Comparison of ENCODE assay signal across 37 cellular contexts in the genomic region with DNA sequence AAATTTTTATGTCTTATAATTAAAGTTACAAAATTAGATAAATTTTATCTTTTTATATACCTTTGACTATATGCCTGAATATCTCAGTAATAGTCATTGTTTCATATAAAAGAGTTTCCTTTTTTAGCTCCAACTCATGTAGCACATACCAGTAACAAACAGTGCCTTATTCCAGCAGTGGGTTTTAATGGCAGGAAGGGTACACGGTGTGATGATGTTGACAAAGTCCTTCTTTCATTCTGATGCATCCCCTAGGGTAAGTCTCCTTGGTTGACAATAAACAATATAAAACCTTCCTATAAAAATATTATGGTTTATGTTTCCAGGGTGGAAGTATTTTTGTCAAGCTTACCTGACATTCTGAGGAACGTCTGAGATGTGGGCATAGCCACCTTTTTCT.
"Had no signal": no experiment of that assay in that cellular context is flagged by ENCODE, and none has a peak within 500 bp of the region (broad histone marks: within the 10 kb centered on the region; RNA-seq: fewer than 3 reads in every experiment).

No MANE protein-coding gene starts in this region.

- DNase-seq: activated effector memory CD4-positive, alpha-beta T cell treated with anti-CD3 and anti-CD28 coated beads, Interleukin-2, amount 50 U/mL, for 16 hours; activated effector memory CD4-positive, alpha-beta T cell treated with Interleukin-2 at 50 U/mL for 16 hours; activated gamma-delta T cell; activated gamma-delta T cell treated with Interleukin-2 at 50 U/mL for 16 hours; activated naive CD4-positive, alpha-beta T cell; activated naive CD4-positive, alpha-beta T cell treated with anti-CD3 and anti-CD28 coated beads for 36 hours; activated naive CD4-positive, alpha-beta T cell treated with anti-CD3 and anti-CD28 coated beads, Interleukin-2, amount 10 ng/mL, durations not matched to agents 7 days and 5 days; activated naive CD4-positive, alpha-beta T cell treated with anti-CD3 and anti-CD28 coated beads, Interleukin-2, amount 50 U/mL, for 16 hours; activated naive CD4-positive, alpha-beta T cell treated with Interleukin-2 at 50 U/mL for 16 hours; activated naive CD8-positive, alpha-beta T cell treated with anti-CD3 and anti-CD28 coated beads for 36 hours; activated naive CD8-positive, alpha-beta T cell treated with anti-CD3 and anti-CD28 coated beads, Interleukin-2, amount 10 ng/mL, durations not matched to agents 7 days and 5 days; activated naive CD8-positive, alpha-beta T cell treated with anti-CD3 and anti-CD28 coated beads, Interleukin-2, amount 50 U/mL, for 24 hours; activated T-cell treated with anti-CD3 and anti-CD28 coated beads, Interleukin-2, amount 50 U/mL, for 24 hours; activated T-cell treated with anti-CD3 and anti-CD28 coated beads, Interleukin-2, amount 50 U/mL, for 4 hours; activated T-cell treated with anti-CD3 and anti-CD28 coated beads, Interleukin-2, amount 50 U/mL, for 48 hours; activated T-cell treated with anti-CD3 and anti-CD28 coated beads, Interleukin-2, amount 50 U/mL, for 72 hours; adrenal gland; amniotic stem cell; amygdala; anterior cingulate cortex; aorta; body of pancreas; brain microvascular endothelial cell; caudate nucleus; central memory CD4-positive, alpha-beta T cell; cerebellar nuclear complex had no signal

- H3K9me3 Mint-ChIP-seq: activated naive CD4-positive, alpha-beta T cell treated with anti-CD3 and anti-CD28 coated beads for 36 hours; activated naive CD4-positive, alpha-beta T cell treated with anti-CD3 and anti-CD28 coated beads, Interleukin-2, amount 10 ng/mL, durations not matched to agents 7 days and 5 days; activated naive CD4-positive, alpha-beta T cell treated with anti-CD3 and anti-CD28 coated beads, Interleukin-2, amount 50 U/mL, for 24 hours; activated naive CD4-positive, alpha-beta T cell treated with anti-CD3 and anti-CD28 coated beads, Interleukin-2, amount 50 U/mL, for 72 hours; activated naive CD8-positive, alpha-beta T cell treated with anti-CD3 and anti-CD28 coated beads for 36 hours; activated naive CD8-positive, alpha-beta T cell treated with anti-CD3 and anti-CD28 coated beads, Interleukin-2, amount 10 ng/mL, durations not matched to agents 7 days and 5 days; activated naive CD8-positive, alpha-beta T cell treated with anti-CD3 and anti-CD28 coated beads, Interleukin-2, amount 50 U/mL, for 24 hours; activated T-cell treated with anti-CD3 and anti-CD28 coated beads, Interleukin-2, amount 50 U/mL, for 24 hours; activated T-cell treated with anti-CD3 and anti-CD28 coated beads, Interleukin-2, amount 50 U/mL, for 4 hours; activated T-cell treated with anti-CD3 and anti-CD28 coated beads, Interleukin-2, amount 50 U/mL, for 72 hours; activated T-helper 1 cell treated with anti-CD3 and anti-CD28 coated beads, Interleukin-12 subunit alpha, Interleukin-12 subunit beta, Interleukin-2, Interleukin-4 antibody, amounts not matched to agents 30 ng/mL and 10 ng/mL and 1 ng/mL, durations not matched to agents 14 hours and 24 hours and 36 hours; activated T-helper 17 cell treated with anti-CD3 and anti-CD28 coated beads, Interleukin-2, amount 50 U/mL, for 72 hours; activated T-helper 2 cell treated with anti-CD3 and anti-CD28 coated beads, Interferon-gamma antibody, Interleukin-2, Interleukin-4, amounts not matched to agents 10 μg/mL and 5 μg/mL and 100 μg/mL, durations not matched to agents 14 hours and 24 hours and 36 hours; brain had no signal

- H3K27me3 Mint-ChIP-seq: activated naive CD4-positive, alpha-beta T cell treated with anti-CD3 and anti-CD28 coated beads, Interleukin-2, amount 10 ng/mL, durations not matched to agents 7 days and 5 days; activated naive CD4-positive, alpha-beta T cell treated with anti-CD3 and anti-CD28 coated beads, Interleukin-2, amount 50 U/mL, for 24 hours; activated naive CD8-positive, alpha-beta T cell; activated naive CD8-positive, alpha-beta T cell treated with anti-CD3 and anti-CD28 coated beads, Interleukin-2, amount 10 ng/mL, durations not matched to agents 7 days and 5 days; activated T-cell treated with anti-CD3 and anti-CD28 coated beads, Interleukin-2, amount 50 U/mL, for 24 hours; activated T-helper 17 cell treated with anti-CD3 and anti-CD28 coated beads, Interleukin-2, amount 50 U/mL, for 72 hours; brain; central memory CD8-positive, alpha-beta T cell had no signal

- H3K9me3 ChIP-seq: adrenal gland, ascending aorta, body of pancreas, breast epithelium had no signal

- ATAC-seq: activated naive CD4-positive, alpha-beta T cell treated with anti-CD3 and anti-CD28 coated beads, Interleukin-2, amount 50 U/mL, for 72 hours; activated naive CD8-positive, alpha-beta T cell treated with anti-CD3 and anti-CD28 coated beads, Interleukin-2, amount 50 U/mL, for 24 hours; activated T-cell treated with anti-CD3 and anti-CD28 coated beads, Interleukin-2, amount 50 U/mL, for 4 hours; activated T-cell treated with anti-CD3 and anti-CD28 coated beads, Interleukin-2, amount 50 U/mL, for 72 hours; activated T-helper 17 cell treated with anti-CD3 and anti-CD28 coated beads, Interleukin-2, amount 50 U/mL, for 72 hours; body of pancreas had no signal

- H3K4me1 Mint-ChIP-seq: activated naive CD4-positive, alpha-beta T cell treated with anti-CD3 and anti-CD28 coated beads, Interleukin-2, amount 10 ng/mL, durations not matched to agents 7 days and 5 days; activated naive CD4-positive, alpha-beta T cell treated with anti-CD3 and anti-CD28 coated beads, Interleukin-2, amount 50 U/mL, for 24 hours; activated naive CD8-positive, alpha-beta T cell treated with anti-CD3 and anti-CD28 coated beads for 36 hours; activated naive CD8-positive, alpha-beta T cell treated with anti-CD3 and anti-CD28 coated beads, Interleukin-2, amount 50 U/mL, for 24 hours; central memory CD8-positive, alpha-beta T cell had no signal

- H3K4me3 ChIP-seq: adrenal gland, ascending aorta, body of pancreas, breast epithelium, cardiac muscle cell had no signal

- H3K27me3 ChIP-seq: adrenal gland, ascending aorta, body of pancreas, brain microvascular endothelial cell, breast epithelium, cardiac muscle cell had no signal

- H3K27ac Mint-ChIP-seq: activated naive CD4-positive, alpha-beta T cell treated with anti-CD3 and anti-CD28 coated beads for 36 hours; activated naive CD4-positive, alpha-beta T cell treated with anti-CD3 and anti-CD28 coated beads, Interleukin-2, amount 10 ng/mL, durations not matched to agents 7 days and 5 days; activated naive CD4-positive, alpha-beta T cell treated with anti-CD3 and anti-CD28 coated beads, Interleukin-2, amount 50 U/mL, for 24 hours; activated naive CD4-positive, alpha-beta T cell treated with anti-CD3 and anti-CD28 coated beads, Interleukin-2, amount 50 U/mL, for 72 hours; activated naive CD8-positive, alpha-beta T cell; activated naive CD8-positive, alpha-beta T cell treated with anti-CD3 and anti-CD28 coated beads for 36 hours; activated naive CD8-positive, alpha-beta T cell treated with anti-CD3 and anti-CD28 coated beads, Interleukin-2, amount 10 ng/mL, durations not matched to agents 7 days and 5 days; activated naive CD8-positive, alpha-beta T cell treated with anti-CD3 and anti-CD28 coated beads, Interleukin-2, amount 50 U/mL, for 24 hours; activated T-cell treated with anti-CD3 and anti-CD28 coated beads, Interleukin-2, amount 50 U/mL, for 24 hours; activated T-cell treated with anti-CD3 and anti-CD28 coated beads, Interleukin-2, amount 50 U/mL, for 72 hours; activated T-helper 1 cell treated with anti-CD3 and anti-CD28 coated beads, Interleukin-12 subunit alpha, Interleukin-12 subunit beta, Interleukin-2, Interleukin-4 antibody, amounts not matched to agents 30 ng/mL and 10 ng/mL and 1 ng/mL, durations not matched to agents 14 hours and 24 hours and 36 hours; activated T-helper 17 cell treated with anti-CD3 and anti-CD28 coated beads, Interleukin-2, amount 50 U/mL, for 72 hours; activated T-helper 2 cell treated with anti-CD3 and anti-CD28 coated beads, Interferon-gamma antibody, Interleukin-2, Interleukin-4, amounts not matched to agents 10 μg/mL and 5 μg/mL and 100 μg/mL, durations not matched to agents 14 hours and 24 hours and 36 hours had no signal

- H3K36me3 Mint-ChIP-seq: activated naive CD4-positive, alpha-beta T cell treated with anti-CD3 and anti-CD28 coated beads, Interleukin-2, amount 10 ng/mL, durations not matched to agents 7 days and 5 days; activated naive CD4-positive, alpha-beta T cell treated with anti-CD3 and anti-CD28 coated beads, Interleukin-2, amount 50 U/mL, for 24 hours; activated naive CD4-positive, alpha-beta T cell treated with anti-CD3 and anti-CD28 coated beads, Interleukin-2, amount 50 U/mL, for 72 hours; activated naive CD8-positive, alpha-beta T cell; activated naive CD8-positive, alpha-beta T cell treated with anti-CD3 and anti-CD28 coated beads for 36 hours; activated naive CD8-positive, alpha-beta T cell treated with anti-CD3 and anti-CD28 coated beads, Interleukin-2, amount 10 ng/mL, durations not matched to agents 7 days and 5 days had no signal

- H3K4me1 ChIP-seq: adrenal gland, ascending aorta, body of pancreas, breast epithelium had no signal

- H3K36me3 ChIP-seq: adrenal gland, brain microvascular endothelial cell, breast epithelium, cardiac muscle cell had no signal

- H3K27ac ChIP-seq: adrenal gland, ascending aorta, body of pancreas, brain microvascular endothelial cell, breast epithelium, cardiac muscle cell had no signal

- H3K4me3 Mint-ChIP-seq: activated naive CD4-positive, alpha-beta T cell treated with anti-CD3 and anti-CD28 coated beads for 36 hours; activated naive CD4-positive, alpha-beta T cell treated with anti-CD3 and anti-CD28 coated beads, Interleukin-2, amount 10 ng/mL, durations not matched to agents 7 days and 5 days; activated naive CD4-positive, alpha-beta T cell treated with anti-CD3 and anti-CD28 coated beads, Interleukin-2, amount 50 U/mL, for 24 hours; activated naive CD8-positive, alpha-beta T cell; activated naive CD8-positive, alpha-beta T cell treated with anti-CD3 and anti-CD28 coated beads for 36 hours; activated naive CD8-positive, alpha-beta T cell treated with anti-CD3 and anti-CD28 coated beads, Interleukin-2, amount 10 ng/mL, durations not matched to agents 7 days and 5 days; activated naive CD8-positive, alpha-beta T cell treated with anti-CD3 and anti-CD28 coated beads, Interleukin-2, amount 50 U/mL, for 24 hours; activated T-cell treated with anti-CD3 and anti-CD28 coated beads, Interleukin-2, amount 50 U/mL, for 24 hours; activated T-cell treated with anti-CD3 and anti-CD28 coated beads, Interleukin-2, amount 50 U/mL, for 4 hours; activated T-cell treated with anti-CD3 and anti-CD28 coated beads, Interleukin-2, amount 50 U/mL, for 72 hours; activated T-helper 1 cell treated with anti-CD3 and anti-CD28 coated beads, Interleukin-12 subunit alpha, Interleukin-12 subunit beta, Interleukin-2, Interleukin-4 antibody, amounts not matched to agents 30 ng/mL and 10 ng/mL and 1 ng/mL, durations not matched to agents 14 hours and 24 hours and 36 hours; activated T-helper 17 cell treated with anti-CD3 and anti-CD28 coated beads, Interleukin-2, amount 50 U/mL, for 72 hours; brain; central memory CD8-positive, alpha-beta T cell had no signal
